Comparison of ENCODE assay signal across 28 cellular contexts in genomic region chr16:1877804-1878203, GRCh38. TPM values are rescaled to one million over a fixed set of nuclear protein-coding genes. Genes with fewer than 3 reads are reported as not detected.
A peak's percentile ranks its signal among the peaks of the same experiment; 100 is the strongest.
DNase-seq lines count a peak whose midpoint lies in the region.
"Had no signal": no experiment of that assay in that cellular context is flagged by ENCODE, and none has a peak within 500 bp of the region (broad histone marks: within the 10 kb centered on the region; RNA-seq: fewer than 3 reads in every experiment).

No MANE protein-coding gene starts in this region.

- peak; percentile 28 for DNase-seq in NCI-H1436 (lab: John Stamatoyannopoulos, UW)
- no peak for DNase-seq in NCI-H1436 treated with DMSO at 0.1 percent for 48 hours (lab: John Stamatoyannopoulos, UW)
- peak; percentile 23 for DNase-seq in DMS153 treated with DMSO at 0.1 percent for 48 hours (lab: John Stamatoyannopoulos, UW; ENCODE audit: unreplicated experiment)
- peak; percentile 30 for DNase-seq in NCI-H345 treated with DMSO at 0.1 percent for 48 hours (lab: John Stamatoyannopoulos, UW; ENCODE audit: unreplicated experiment)
- peak; percentile 39 for DNase-seq in mesenteric fat pad (ENCODE audit: low spot score)
- DNase-seq in activated gamma-delta T cell treated with Interleukin-2 at 50 U/mL for 16 hours = no peak
- DNase-seq in islet precursor cell = no peak
- no peak for DNase-seq in hippocampal formation (lab: John Stamatoyannopoulos, UW)
- DNase-seq: activated CD4-positive, alpha-beta T cell treated with anti-CD3 and anti-CD28 coated beads, Interleukin-2, amount 10 ng/mL, durations not matched to agents 7 days and 5 days; activated naive CD4-positive, alpha-beta T cell treated with Interleukin-2 at 50 U/mL for 16 hours; activated T-cell treated with anti-CD3 and anti-CD28 coated beads, Interleukin-2, amount 50 U/mL, for 4 hours; adrenal gland; CD8-positive, alpha-beta T cell; DMS 273 treated with DMSO at 0.1 percent for 48 hours; GDM1; lower lobe of right lung; NCI-H1092 treated with DMSO at 0.1 percent for 48 hours; NCI-H82; Right ventricle myocardium superior; stimulated activated naive CD8-positive, alpha-beta T cell treated with anti-CD3 and anti-CD28 coated beads, Interleukin-15, Interleukin-2, amounts not matched to agents 100 U/mL and 50 U/mL, for 24 hours; WERI-Rb-1 had no signal

RNA-seq across cellular contexts. Expression of gene MEIOB, which starts 5.8 kb away (rescaled TPM):
- not detected for total RNA-seq in mesenteric fat pad
- total RNA-seq: activated CD4-positive, alpha-beta T cell treated with anti-CD3 and anti-CD28 coated beads, Interleukin-2, amount 10 ng/mL, durations not matched to agents 7 days and 5 days; CD8-positive, alpha-beta T cell; lower lobe of right lung; mononuclear cell; natural killer cell treated with Interleukin-12 subunit alpha and Interleukin-12 subunit beta and Interleukin-15 and Interleukin-18, amount 100 ng/mL, for 72 hours; Right ventricle myocardium superior; thoracic aorta had no signal

RNA-seq across cellular contexts. Expression of gene HS3ST6, which starts 40.4 kb away (rescaled TPM):
- not detected for total RNA-seq in mesenteric fat pad
- total RNA-seq: activated CD4-positive, alpha-beta T cell treated with anti-CD3 and anti-CD28 coated beads, Interleukin-2, amount 10 ng/mL, durations not matched to agents 7 days and 5 days; activated T-cell treated with anti-CD3 and anti-CD28 coated beads, Interleukin-2, amount 50 U/mL, for 4 hours; adrenal gland; CD8-positive, alpha-beta T cell; chondrocyte; GM23338; mononuclear cell; natural killer cell treated with Interleukin-12 subunit alpha and Interleukin-12 subunit beta and Interleukin-15 and Interleukin-18, amount 100 ng/mL, for 72 hours; omental fat pad; pulmonary artery endothelial cell; Right ventricle myocardium superior; thoracic aorta had no signal

RNA-seq across cellular contexts. Expression of gene FAHD1, which starts 50.8 kb away (rescaled TPM):
- 17.9 TPM for total RNA-seq in mesenteric fat pad

RNA-seq across cellular contexts. Expression of gene HAGH, which starts 51.2 kb away (rescaled TPM):
- total RNA-seq in mesenteric fat pad = 58.4 TPM

Comparison
In these comparisons a context has a peak if more than half of its experiments do, and no peak if none do; other contexts are left out.
1. DNase-seq: peak in NCI-H1436 (single experiment), DMS153 treated with DMSO at 0.1 percent for 48 hours (single experiment), NCI-H345 treated with DMSO at 0.1 percent for 48 hours (single experiment) and mesenteric fat pad (single experiment); none in NCI-H1436 treated with DMSO at 0.1 percent for 48 hours (single experiment), activated gamma-delta T cell treated with Interleukin-2 at 50 U/mL for 16 hours (single experiment), islet precursor cell (single experiment) and hippocampal formation (0 of 2).